27 cellular contexts compared by ENCODE assay signal in the genomic region with DNA sequence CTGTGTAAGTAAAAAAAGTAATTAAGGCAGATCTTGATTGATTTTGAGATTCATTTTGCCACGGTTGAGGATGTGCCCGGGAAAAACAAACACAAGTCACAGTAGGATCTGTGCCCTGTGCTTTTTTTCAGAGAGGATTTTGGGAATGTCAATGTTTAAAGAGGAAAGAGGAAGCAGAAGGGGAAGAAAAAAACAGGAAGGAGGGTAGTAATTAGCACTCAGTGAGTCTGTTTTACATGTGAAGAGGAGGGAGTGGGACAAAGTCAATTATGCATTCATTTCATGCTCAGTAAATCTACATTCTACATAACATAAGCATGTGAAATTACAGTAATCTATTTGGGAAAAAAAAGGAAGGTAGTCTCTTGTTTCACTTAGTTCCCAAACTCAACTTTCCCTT. TPM values are rescaled to one million over a fixed set of nuclear protein-coding genes. Genes with fewer than 3 reads are reported as not detected.
"Had no signal": no experiment of that assay in that cellular context is flagged by ENCODE, and none has a peak within 500 bp of the region (broad histone marks: within the 10 kb centered on the region; RNA-seq: fewer than 3 reads in every experiment).

No MANE protein-coding gene starts in this region.

- H3K4me1 ChIP-seq: gastrocnemius medialis, lower lobe of right lung, tibial nerve had no signal

- ATAC-seq: activated T-cell treated with anti-CD3 and anti-CD28 coated beads, Interleukin-2, amount 50 U/mL, for 4 hours; activated T-helper 17 cell treated with anti-CD3 and anti-CD28 coated beads, Interleukin-2, amount 50 U/mL, for 72 hours; gastrocnemius medialis; left lobe of liver; lower lobe of right lung; natural killer cell treated with Interleukin-12 subunit alpha and Interleukin-12 subunit beta and Interleukin-15 and Interleukin-18, amount 100 ng/mL, for 72 hours; right cardiac atrium had no signal

- H3K4me3 Mint-ChIP-seq: activated CD4-positive, alpha-beta memory T cell treated with anti-CD3 and anti-CD28 coated beads, Interleukin-2, amount 10 ng/mL, durations not matched to agents 7 days and 5 days; activated CD4-positive, alpha-beta T cell treated with anti-CD3 and anti-CD28 coated beads, Interleukin-2, amount 10 ng/mL, durations not matched to agents 7 days and 5 days; activated T-cell treated with anti-CD3 and anti-CD28 coated beads, Interleukin-2, amount 50 U/mL, for 4 hours; activated T-helper 17 cell treated with anti-CD3 and anti-CD28 coated beads, Interleukin-2, amount 50 U/mL, for 72 hours; immature natural killer cell; natural killer cell treated with Interleukin-12 subunit alpha and Interleukin-12 subunit beta and Interleukin-15 and Interleukin-18, amount 100 ng/mL, for 72 hours; T-helper 1 cell treated with Interleukin-12 subunit alpha and Interleukin-12 subunit beta and Interleukin-4 antibody, amounts not matched to agents 30 μg/mL and 1 μg/mL, for 36 hours had no signal

- H3K4me3 ChIP-seq: gastrocnemius medialis, lower lobe of right lung, tibial nerve had no signal

- H3K27ac Mint-ChIP-seq: activated CD4-positive, alpha-beta memory T cell treated with anti-CD3 and anti-CD28 coated beads, Interleukin-2, amount 10 ng/mL, durations not matched to agents 7 days and 5 days; activated CD4-positive, alpha-beta T cell treated with anti-CD3 and anti-CD28 coated beads, Interleukin-2, amount 10 ng/mL, durations not matched to agents 7 days and 5 days; activated T-helper 17 cell treated with anti-CD3 and anti-CD28 coated beads, Interleukin-2, amount 50 U/mL, for 72 hours; immature natural killer cell; natural killer cell treated with Interleukin-12 subunit alpha and Interleukin-12 subunit beta and Interleukin-15 and Interleukin-18, amount 100 ng/mL, for 72 hours; T-helper 1 cell treated with Interleukin-12 subunit alpha and Interleukin-12 subunit beta and Interleukin-4 antibody, amounts not matched to agents 30 μg/mL and 1 μg/mL, for 36 hours had no signal

- H3K27me3 ChIP-seq: gastrocnemius medialis, tibial nerve had no signal

- H3K27ac ChIP-seq: gastrocnemius medialis, lower lobe of right lung, tibial nerve, WERI-Rb-1 had no signal

- H3K9me3 ChIP-seq: gastrocnemius medialis, lower lobe of right lung had no signal

- DNase-seq: activated CD4-positive, alpha-beta memory T cell treated with anti-CD3 and anti-CD28 coated beads, Interleukin-2, amount 10 ng/mL, durations not matched to agents 7 days and 5 days; activated CD4-positive, alpha-beta T cell treated with anti-CD3 and anti-CD28 coated beads for 1 hour; activated CD4-positive, alpha-beta T cell treated with anti-CD3 and anti-CD28 coated beads, Interleukin-2, amount 10 ng/mL, durations not matched to agents 7 days and 5 days; activated CD8-positive, alpha-beta memory T cell treated with anti-CD3 and anti-CD28 coated beads, Interleukin-2, amount 50 U/mL, for 48 hours; activated gamma-delta T cell treated with Interleukin-2 at 50 U/mL for 16 hours; activated naive CD4-positive, alpha-beta T cell treated with anti-CD3 and anti-CD28 coated beads, Interleukin-2, amount 50 U/mL, for 16 hours; activated T-cell treated with anti-CD3 and anti-CD28 coated beads, Interleukin-2, amount 50 U/mL, for 4 hours; amygdala; central memory CD4-positive, alpha-beta T cell; dermis blood vessel endothelial cell; effector CD8-positive, alpha-beta T cell; erythroblast; gastrocnemius medialis; glutamatergic neuron; immature natural killer cell; lower lobe of right lung; mesenchymal stem cell; right cardiac atrium; stimulated activated CD4-positive, alpha-beta T cell treated with anti-CD3 and anti-CD28 coated beads, Interleukin-2, amount 100 ng/mL, for 48 hours; stimulated activated naive CD4-positive, alpha-beta T cell treated with Interleukin-2 at 50 U/mL for 16 hours; T-helper 9 cell; WERI-Rb-1 had no signal

- H3K9me3 Mint-ChIP-seq: activated CD4-positive, alpha-beta memory T cell treated with anti-CD3 and anti-CD28 coated beads, Interleukin-2, amount 10 ng/mL, durations not matched to agents 7 days and 5 days; activated T-cell treated with anti-CD3 and anti-CD28 coated beads, Interleukin-2, amount 50 U/mL, for 4 hours; activated T-helper 17 cell treated with anti-CD3 and anti-CD28 coated beads, Interleukin-2, amount 50 U/mL, for 72 hours had no signal

- H3K36me3 Mint-ChIP-seq: immature natural killer cell had no signal

- H3K4me1 Mint-ChIP-seq: activated T-helper 17 cell treated with anti-CD3 and anti-CD28 coated beads, Interleukin-2, amount 50 U/mL, for 72 hours; immature natural killer cell had no signal

- H3K36me3 ChIP-seq: gastrocnemius medialis, lower lobe of right lung, tibial nerve, WERI-Rb-1 had no signal

RNA-seq across cellular contexts. Expression of a gene that starts 20.6 kb away (rescaled TPM):
- total RNA-seq: activated CD4-positive, alpha-beta memory T cell treated with anti-CD3 and anti-CD28 coated beads, Interleukin-2, amount 10 ng/mL, durations not matched to agents 7 days and 5 days; activated CD4-positive, alpha-beta T cell treated with anti-CD3 and anti-CD28 coated beads, Interleukin-2, amount 10 ng/mL, durations not matched to agents 7 days and 5 days; activated T-cell treated with anti-CD3 and anti-CD28 coated beads, Interleukin-2, amount 50 U/mL, for 4 hours; activated T-helper 17 cell treated with anti-CD3 and anti-CD28 coated beads, Interleukin-2, amount 50 U/mL, for 72 hours; gastrocnemius medialis; left lobe of liver; lower lobe of right lung; natural killer cell treated with Interleukin-12 subunit alpha and Interleukin-12 subunit beta and Interleukin-15 and Interleukin-18, amount 100 ng/mL, for 72 hours; tibial nerve had no signal
